ENCODE assay signal across 27 cellular contexts in genomic region chr10:34868589-34868988, GRCh38.
"Had no signal": no experiment of that assay in that cellular context is flagged by ENCODE, and none has a peak within 500 bp of the region (broad histone marks: within the 10 kb centered on the region; RNA-seq: fewer than 3 reads in every experiment).

No MANE protein-coding gene starts in this region.

- H3K4me3 Mint-ChIP-seq: natural killer cell treated with Interleukin-12 subunit alpha and Interleukin-12 subunit beta and Interleukin-15 and Interleukin-18, amount 100 ng/mL, for 72 hours; neural crest cell; stimulated activated memory B cell treated with anti-CD40 and anti-IgM and Interleukin-4, amounts not matched to agents 10 μg/mL and 1 μg/mL and 100 μg/mL, for 72 hours had no signal

- H3K27ac Mint-ChIP-seq: natural killer cell treated with Interleukin-12 subunit alpha and Interleukin-12 subunit beta and Interleukin-15 and Interleukin-18, amount 100 ng/mL, for 72 hours; stimulated activated memory B cell treated with anti-CD40 and anti-IgM and Interleukin-4, amounts not matched to agents 10 μg/mL and 1 μg/mL and 100 μg/mL, for 72 hours had no signal

- H3K4me1 ChIP-seq: pancreas, spleen, uterus had no signal

- ATAC-seq: esophagus mucosa; gastrocnemius medialis; left ventricle myocardium superior; lower lobe of right lung; natural killer cell treated with Interleukin-12 subunit alpha and Interleukin-12 subunit beta and Interleukin-15 and Interleukin-18, amount 100 ng/mL, for 72 hours; pancreas; right cardiac atrium; stimulated activated memory B cell treated with anti-CD40 and anti-IgM and Interleukin-4, amounts not matched to agents 10 μg/mL and 1 μg/mL and 100 μg/mL, for 72 hours; stimulated activated naive CD8-positive, alpha-beta T cell treated with anti-CD3 and anti-CD28 coated beads, Interleukin-15, Interleukin-2, amounts not matched to agents 100 U/mL and 50 U/mL, for 24 hours had no signal

- H3K4me3 ChIP-seq: dorsolateral prefrontal cortex, gastrocnemius medialis, lower lobe of right lung, pancreas, prostate gland, skin epidermis, spleen, testis, tibial nerve, upper lobe of left lung, uterus had no signal

- H3K36me3 Mint-ChIP-seq: natural killer cell treated with Interleukin-12 subunit alpha and Interleukin-12 subunit beta and Interleukin-15 and Interleukin-18, amount 100 ng/mL, for 72 hours; stimulated activated memory B cell treated with anti-CD40 and anti-IgM and Interleukin-4, amounts not matched to agents 10 μg/mL and 1 μg/mL and 100 μg/mL, for 72 hours had no signal

- H3K4me1 Mint-ChIP-seq: stimulated activated memory B cell treated with anti-CD40 and anti-IgM and Interleukin-4, amounts not matched to agents 10 μg/mL and 1 μg/mL and 100 μg/mL, for 72 hours had no signal

- DNase-seq: dorsolateral prefrontal cortex; effector CD4-positive, alpha-beta T cell; foreskin fibroblast; gastrocnemius medialis; head of caudate nucleus; left ventricle myocardium superior; lower lobe of right lung; pancreas; right cardiac atrium; spleen; stimulated activated CD4-positive, alpha-beta T cell treated with anti-CD3 and anti-CD28 coated beads, Interleukin-4, amount 100 ng/mL, for 4 hours; stimulated activated naive CD8-positive, alpha-beta T cell treated with anti-CD3 and anti-CD28 coated beads, Interleukin-15, Interleukin-2, amounts not matched to agents 100 U/mL and 50 U/mL, for 24 hours; substantia nigra; testis; upper lobe of left lung; uterus had no signal

- FAIRE-seq: colon, keratinocyte, pancreas had no signal

- H3K36me3 ChIP-seq: gastrocnemius medialis, lower lobe of right lung, neutrophil, pancreas, prostate gland, spleen, tibial nerve, upper lobe of left lung, uterus had no signal

- H3K9me3 Mint-ChIP-seq: natural killer cell treated with Interleukin-12 subunit alpha and Interleukin-12 subunit beta and Interleukin-15 and Interleukin-18, amount 100 ng/mL, for 72 hours; neural crest cell; stimulated activated memory B cell treated with anti-CD40 and anti-IgM and Interleukin-4, amounts not matched to agents 10 μg/mL and 1 μg/mL and 100 μg/mL, for 72 hours had no signal

- H3K27me3 ChIP-seq: gastrocnemius medialis, neutrophil, pancreas, testis, tibial nerve, upper lobe of left lung, uterus had no signal

- H3K27ac ChIP-seq: dorsolateral prefrontal cortex, epithelial cell of prostate, gastrocnemius medialis, lower lobe of right lung, neutrophil, pancreas, prostate gland, skin epidermis, spleen, testis, tibial nerve, upper lobe of left lung, uterus had no signal

- H3K9me3 ChIP-seq: gastrocnemius medialis, lower lobe of right lung, neutrophil, pancreas, prostate gland, spleen, testis, tibial nerve, upper lobe of left lung, uterus had no signal

- H3K27me3 Mint-ChIP-seq: stimulated activated memory B cell treated with anti-CD40 and anti-IgM and Interleukin-4, amounts not matched to agents 10 μg/mL and 1 μg/mL and 100 μg/mL, for 72 hours had no signal
